Comparison of ENCODE assay signal across 2 cellular contexts in the genomic region with DNA sequence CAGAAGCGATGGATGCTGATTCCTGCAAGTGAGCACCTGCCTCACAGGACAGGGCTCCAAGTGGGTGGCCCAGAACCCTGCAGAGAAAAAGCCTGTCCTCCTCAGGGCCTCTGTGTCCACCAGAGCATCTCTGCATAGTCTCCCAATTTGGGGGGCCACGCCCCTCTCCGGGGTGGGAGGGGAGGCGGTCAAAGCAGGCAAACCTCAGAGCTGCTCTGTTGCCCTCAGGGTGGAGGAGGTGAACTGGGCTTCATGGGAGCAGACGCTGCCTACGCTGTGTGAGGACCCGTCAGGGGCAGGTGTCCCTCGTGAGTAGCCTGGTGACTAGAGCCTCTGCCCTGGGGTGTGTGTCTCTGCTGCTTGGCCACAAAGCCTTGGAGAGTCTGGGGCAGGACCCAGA.
TF ChIP-seq lines count a peak whose summit lies in the region.

No MANE protein-coding gene starts in this region.

TF ChIP-seq in HEK293, 187 proteins besides CTCF, POLR2A, EP300 and RAD21:
- TF ChIP-seq ZXDB (tag by site-specific recombination; IDR thresholded peaks at IDR 0.05) = no peak
- TF ChIP-seq ZNF404 (tag by site-specific recombination; IDR thresholded peaks at IDR 0.05) = no peak
- no peak for TF ChIP-seq HOXA7 (CRISPR knock-in tag; IDR thresholded peaks at IDR 0.05; ENCODE audit: borderline replicate concordance)
- TF ChIP-seq ZNF155 (tag by site-specific recombination; IDR thresholded peaks at IDR 0.05) = no peak
- no peak for TF ChIP-seq ZNF670 (tag by site-specific recombination; IDR thresholded peaks at IDR 0.05; ENCODE audit: low read depth)
- TF ChIP-seq ZNF561 (tag by site-specific recombination; IDR thresholded peaks at IDR 0.05; ENCODE audit: borderline replicate concordance) = no peak
- TF ChIP-seq KLF9 (tag by site-specific recombination; IDR thresholded peaks at IDR 0.05; ENCODE audit: low read depth) = 0 out of 2 replicates have a peak, but pooled peaks have one; percentile 42
- TF ChIP-seq ZBTB17 (tag by site-specific recombination; IDR thresholded peaks at IDR 0.05) = 0 out of 2 replicates have a peak, but pooled peaks have one; percentile 4
- TF ChIP-seq, protein P1, sequence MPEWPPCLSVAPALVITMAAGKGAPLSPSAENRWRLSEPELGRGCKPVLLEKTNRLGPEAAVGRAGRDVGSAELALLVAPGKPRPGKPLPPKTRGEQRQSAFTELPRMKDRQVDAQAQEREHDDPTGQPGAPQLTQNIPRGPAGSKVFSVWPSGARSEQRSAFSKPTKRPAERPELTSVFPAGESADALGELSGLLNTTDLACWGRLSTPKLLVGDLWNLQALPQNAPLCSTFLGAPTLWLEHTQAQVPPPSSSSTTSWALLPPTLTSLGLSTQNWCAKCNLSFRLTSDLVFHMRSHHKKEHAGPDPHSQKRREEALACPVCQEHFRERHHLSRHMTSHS (tag by site-specific recombination; IDR thresholded peaks at IDR 0.05) = no peak
- no peak for TF ChIP-seq SALL2 (tag by site-specific recombination; IDR thresholded peaks at IDR 0.05; ENCODE audit: borderline replicate concordance)
- TF ChIP-seq, protein P2, sequence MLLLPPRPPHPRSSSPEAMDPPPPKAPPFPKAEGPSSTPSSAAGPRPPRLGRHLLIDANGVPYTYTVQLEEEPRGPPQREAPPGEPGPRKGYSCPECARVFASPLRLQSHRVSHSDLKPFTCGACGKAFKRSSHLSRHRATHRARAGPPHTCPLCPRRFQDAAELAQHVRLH (tag by site-specific recombination; IDR thresholded peaks at IDR 0.05) = no peak

TF ChIP-seq in K562, 482 proteins besides CTCF, POLR2A, EP300 and RAD21:
- TF ChIP-seq GTF2E2 (tag; IDR thresholded peaks at IDR 0.05) (no peak), GTF2F1 (IDR thresholded peaks at IDR 0.05; ENCODE audit: low read depth, low read length) (no peak), ELF1 (tag; IDR thresholded peaks at IDR 0.05) (no peak), POLR2AphosphoS5 (IDR thresholded peaks at IDR 0.05; ENCODE audit: control insufficient read depth, insufficient read depth, low read depth, low read length) (no peak), TEAD4 (IDR thresholded peaks at IDR 0.05; ENCODE audit: low read length) (no peak), TEAD4 (CRISPR knock-in tag; IDR thresholded peaks at IDR 0.05; ENCODE audit: borderline replicate concordance) (no peak), ESRRB (CRISPR knock-in tag; IDR thresholded peaks at IDR 0.05; ENCODE audit: borderline replicate concordance) (no peak), SMAD4 (CRISPR knock-in tag; conservative IDR thresholded peaks at IDR 0.05) (no peak), NBN (IDR thresholded peaks at IDR 0.05; ENCODE audit: low read depth) (no peak), TAF9B (IDR thresholded peaks at IDR 0.05; ENCODE audit: partially characterized antibody) (no peak), POLR2B (IDR thresholded peaks at IDR 0.05; ENCODE audit: low read depth, partially characterized antibody) (peak; percentile 33), GABPA (tag; conservative IDR thresholded peaks at IDR 0.05; ENCODE audit: low read depth) (no peak), ARHGAP35 (IDR thresholded peaks at IDR 0.05; ENCODE audit: partially characterized antibody) (no peak), POLR2G (IDR thresholded peaks at IDR 0.05; ENCODE audit: low read depth, low read length) (peak; percentile 52; the same call in 1 of the 2 replicates)
- TF ChIP-seq, protein P3, sequence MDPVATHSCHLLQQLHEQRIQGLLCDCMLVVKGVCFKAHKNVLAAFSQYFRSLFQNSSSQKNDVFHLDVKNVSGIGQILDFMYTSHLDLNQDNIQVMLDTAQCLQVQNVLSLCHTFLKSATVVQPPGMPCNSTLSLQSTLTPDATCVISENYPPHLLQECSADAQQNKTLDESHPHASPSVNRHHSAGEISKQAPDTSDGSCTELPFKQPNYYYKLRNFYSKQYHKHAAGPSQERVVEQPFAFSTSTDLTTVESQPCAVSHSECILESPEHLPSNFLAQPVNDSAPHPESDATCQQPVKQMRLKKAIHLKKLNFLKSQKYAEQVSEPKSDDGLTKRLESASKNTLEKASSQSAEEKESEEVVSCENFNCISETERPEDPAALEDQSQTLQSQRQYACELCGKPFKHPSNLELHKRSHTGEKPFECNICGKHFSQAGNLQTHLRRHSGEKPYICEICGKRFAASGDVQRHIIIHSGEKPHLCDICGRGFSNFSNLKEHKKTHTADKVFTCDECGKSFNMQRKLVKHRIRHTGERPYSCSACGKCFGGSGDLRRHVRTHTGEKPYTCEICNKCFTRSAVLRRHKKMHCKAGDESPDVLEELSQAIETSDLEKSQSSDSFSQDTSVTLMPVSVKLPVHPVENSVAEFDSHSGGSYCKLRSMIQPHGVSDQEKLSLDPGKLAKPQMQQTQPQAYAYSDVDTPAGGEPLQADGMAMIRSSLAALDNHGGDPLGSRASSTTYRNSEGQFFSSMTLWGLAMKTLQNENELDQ (CRISPR knock-in tag; IDR thresholded peaks at IDR 0.05; ENCODE audit: borderline replicate concordance) = no peak
- TF ChIP-seq, protein P4, sequence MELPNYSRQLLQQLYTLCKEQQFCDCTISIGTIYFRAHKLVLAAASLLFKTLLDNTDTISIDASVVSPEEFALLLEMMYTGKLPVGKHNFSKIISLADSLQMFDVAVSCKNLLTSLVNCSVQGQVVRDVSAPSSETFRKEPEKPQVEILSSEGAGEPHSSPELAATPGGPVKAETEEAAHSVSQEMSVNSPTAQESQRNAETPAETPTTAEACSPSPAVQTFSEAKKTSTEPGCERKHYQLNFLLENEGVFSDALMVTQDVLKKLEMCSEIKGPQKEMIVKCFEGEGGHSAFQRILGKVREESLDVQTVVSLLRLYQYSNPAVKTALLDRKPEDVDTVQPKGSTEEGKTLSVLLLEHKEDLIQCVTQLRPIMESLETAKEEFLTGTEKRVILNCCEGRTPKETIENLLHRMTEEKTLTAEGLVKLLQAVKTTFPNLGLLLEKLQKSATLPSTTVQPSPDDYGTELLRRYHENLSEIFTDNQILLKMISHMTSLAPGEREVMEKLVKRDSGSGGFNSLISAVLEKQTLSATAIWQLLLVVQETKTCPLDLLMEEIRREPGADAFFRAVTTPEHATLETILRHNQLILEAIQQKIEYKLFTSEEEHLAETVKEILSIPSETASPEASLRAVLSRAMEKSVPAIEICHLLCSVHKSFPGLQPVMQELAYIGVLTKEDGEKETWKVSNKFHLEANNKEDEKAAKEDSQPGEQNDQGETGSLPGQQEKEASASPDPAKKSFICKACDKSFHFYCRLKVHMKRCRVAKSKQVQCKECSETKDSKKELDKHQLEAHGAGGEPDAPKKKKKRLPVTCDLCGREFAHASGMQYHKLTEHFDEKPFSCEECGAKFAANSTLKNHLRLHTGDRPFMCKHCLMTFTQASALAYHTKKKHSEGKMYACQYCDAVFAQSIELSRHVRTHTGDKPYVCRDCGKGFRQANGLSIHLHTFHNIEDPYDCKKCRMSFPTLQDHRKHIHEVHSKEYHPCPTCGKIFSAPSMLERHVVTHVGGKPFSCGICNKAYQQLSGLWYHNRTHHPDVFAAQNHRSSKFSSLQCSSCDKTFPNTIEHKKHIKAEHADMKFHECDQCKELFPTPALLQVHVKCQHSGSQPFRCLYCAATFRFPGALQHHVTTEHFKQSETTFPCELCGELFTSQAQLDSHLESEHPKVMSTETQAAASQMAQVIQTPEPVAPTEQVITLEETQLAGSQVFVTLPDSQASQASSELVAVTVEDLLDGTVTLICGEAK (IDR thresholded peaks at IDR 0.05) = no peak
- TF ChIP-seq, protein P4 (CRISPR knock-in tag; IDR thresholded peaks at IDR 0.05) = no peak
- TF ChIP-seq, protein P5, sequence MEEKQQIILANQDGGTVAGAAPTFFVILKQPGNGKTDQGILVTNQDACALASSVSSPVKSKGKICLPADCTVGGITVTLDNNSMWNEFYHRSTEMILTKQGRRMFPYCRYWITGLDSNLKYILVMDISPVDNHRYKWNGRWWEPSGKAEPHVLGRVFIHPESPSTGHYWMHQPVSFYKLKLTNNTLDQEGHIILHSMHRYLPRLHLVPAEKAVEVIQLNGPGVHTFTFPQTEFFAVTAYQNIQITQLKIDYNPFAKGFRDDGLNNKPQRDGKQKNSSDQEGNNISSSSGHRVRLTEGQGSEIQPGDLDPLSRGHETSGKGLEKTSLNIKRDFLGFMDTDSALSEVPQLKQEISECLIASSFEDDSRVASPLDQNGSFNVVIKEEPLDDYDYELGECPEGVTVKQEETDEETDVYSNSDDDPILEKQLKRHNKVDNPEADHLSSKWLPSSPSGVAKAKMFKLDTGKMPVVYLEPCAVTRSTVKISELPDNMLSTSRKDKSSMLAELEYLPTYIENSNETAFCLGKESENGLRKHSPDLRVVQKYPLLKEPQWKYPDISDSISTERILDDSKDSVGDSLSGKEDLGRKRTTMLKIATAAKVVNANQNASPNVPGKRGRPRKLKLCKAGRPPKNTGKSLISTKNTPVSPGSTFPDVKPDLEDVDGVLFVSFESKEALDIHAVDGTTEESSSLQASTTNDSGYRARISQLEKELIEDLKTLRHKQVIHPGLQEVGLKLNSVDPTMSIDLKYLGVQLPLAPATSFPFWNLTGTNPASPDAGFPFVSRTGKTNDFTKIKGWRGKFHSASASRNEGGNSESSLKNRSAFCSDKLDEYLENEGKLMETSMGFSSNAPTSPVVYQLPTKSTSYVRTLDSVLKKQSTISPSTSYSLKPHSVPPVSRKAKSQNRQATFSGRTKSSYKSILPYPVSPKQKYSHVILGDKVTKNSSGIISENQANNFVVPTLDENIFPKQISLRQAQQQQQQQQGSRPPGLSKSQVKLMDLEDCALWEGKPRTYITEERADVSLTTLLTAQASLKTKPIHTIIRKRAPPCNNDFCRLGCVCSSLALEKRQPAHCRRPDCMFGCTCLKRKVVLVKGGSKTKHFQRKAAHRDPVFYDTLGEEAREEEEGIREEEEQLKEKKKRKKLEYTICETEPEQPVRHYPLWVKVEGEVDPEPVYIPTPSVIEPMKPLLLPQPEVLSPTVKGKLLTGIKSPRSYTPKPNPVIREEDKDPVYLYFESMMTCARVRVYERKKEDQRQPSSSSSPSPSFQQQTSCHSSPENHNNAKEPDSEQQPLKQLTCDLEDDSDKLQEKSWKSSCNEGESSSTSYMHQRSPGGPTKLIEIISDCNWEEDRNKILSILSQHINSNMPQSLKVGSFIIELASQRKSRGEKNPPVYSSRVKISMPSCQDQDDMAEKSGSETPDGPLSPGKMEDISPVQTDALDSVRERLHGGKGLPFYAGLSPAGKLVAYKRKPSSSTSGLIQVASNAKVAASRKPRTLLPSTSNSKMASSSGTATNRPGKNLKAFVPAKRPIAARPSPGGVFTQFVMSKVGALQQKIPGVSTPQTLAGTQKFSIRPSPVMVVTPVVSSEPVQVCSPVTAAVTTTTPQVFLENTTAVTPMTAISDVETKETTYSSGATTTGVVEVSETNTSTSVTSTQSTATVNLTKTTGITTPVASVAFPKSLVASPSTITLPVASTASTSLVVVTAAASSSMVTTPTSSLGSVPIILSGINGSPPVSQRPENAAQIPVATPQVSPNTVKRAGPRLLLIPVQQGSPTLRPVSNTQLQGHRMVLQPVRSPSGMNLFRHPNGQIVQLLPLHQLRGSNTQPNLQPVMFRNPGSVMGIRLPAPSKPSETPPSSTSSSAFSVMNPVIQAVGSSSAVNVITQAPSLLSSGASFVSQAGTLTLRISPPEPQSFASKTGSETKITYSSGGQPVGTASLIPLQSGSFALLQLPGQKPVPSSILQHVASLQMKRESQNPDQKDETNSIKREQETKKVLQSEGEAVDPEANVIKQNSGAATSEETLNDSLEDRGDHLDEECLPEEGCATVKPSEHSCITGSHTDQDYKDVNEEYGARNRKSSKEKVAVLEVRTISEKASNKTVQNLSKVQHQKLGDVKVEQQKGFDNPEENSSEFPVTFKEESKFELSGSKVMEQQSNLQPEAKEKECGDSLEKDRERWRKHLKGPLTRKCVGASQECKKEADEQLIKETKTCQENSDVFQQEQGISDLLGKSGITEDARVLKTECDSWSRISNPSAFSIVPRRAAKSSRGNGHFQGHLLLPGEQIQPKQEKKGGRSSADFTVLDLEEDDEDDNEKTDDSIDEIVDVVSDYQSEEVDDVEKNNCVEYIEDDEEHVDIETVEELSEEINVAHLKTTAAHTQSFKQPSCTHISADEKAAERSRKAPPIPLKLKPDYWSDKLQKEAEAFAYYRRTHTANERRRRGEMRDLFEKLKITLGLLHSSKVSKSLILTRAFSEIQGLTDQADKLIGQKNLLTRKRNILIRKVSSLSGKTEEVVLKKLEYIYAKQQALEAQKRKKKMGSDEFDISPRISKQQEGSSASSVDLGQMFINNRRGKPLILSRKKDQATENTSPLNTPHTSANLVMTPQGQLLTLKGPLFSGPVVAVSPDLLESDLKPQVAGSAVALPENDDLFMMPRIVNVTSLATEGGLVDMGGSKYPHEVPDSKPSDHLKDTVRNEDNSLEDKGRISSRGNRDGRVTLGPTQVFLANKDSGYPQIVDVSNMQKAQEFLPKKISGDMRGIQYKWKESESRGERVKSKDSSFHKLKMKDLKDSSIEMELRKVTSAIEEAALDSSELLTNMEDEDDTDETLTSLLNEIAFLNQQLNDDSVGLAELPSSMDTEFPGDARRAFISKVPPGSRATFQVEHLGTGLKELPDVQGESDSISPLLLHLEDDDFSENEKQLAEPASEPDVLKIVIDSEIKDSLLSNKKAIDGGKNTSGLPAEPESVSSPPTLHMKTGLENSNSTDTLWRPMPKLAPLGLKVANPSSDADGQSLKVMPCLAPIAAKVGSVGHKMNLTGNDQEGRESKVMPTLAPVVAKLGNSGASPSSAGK (IDR thresholded peaks at IDR 0.05) = no peak
TF ChIP-seq in K562: peak in this region for 2.
